26 cellular contexts compared by ENCODE assay signal in the genomic region with DNA sequence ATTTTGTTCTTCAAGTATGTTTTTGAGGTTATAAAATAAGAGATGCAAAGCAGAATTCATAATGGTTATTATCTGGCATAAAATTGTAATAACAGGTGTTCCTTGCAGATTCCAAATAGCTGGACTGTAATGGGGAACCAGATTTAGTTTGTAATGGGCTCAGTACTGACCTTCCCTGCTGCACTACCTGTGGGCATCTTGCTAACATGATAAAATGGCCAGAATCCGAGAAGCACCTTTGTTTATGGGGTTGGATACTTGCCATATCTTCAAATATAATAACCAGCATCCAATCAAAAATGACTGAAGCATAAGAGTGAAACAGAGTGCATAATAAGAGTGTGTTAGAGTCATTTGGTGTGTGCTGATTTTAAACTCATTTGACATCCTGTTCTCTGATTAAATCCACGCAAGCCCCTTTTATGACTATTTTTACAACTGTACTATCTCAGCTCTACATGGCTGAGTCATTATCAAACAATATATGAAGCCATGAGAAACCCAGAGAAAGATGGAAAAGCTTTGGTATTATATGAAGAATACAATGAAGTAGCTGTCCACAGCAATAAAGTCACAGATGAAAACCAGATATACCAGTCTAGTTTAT.
"Had no signal": no experiment of that assay in that cellular context is flagged by ENCODE, and none has a peak within 500 bp of the region (broad histone marks: within the 10 kb centered on the region; RNA-seq: fewer than 3 reads in every experiment).

No MANE protein-coding gene starts in this region.

- H3K4me3 ChIP-seq: left ventricle myocardium inferior, lung, pancreas, prostate gland, skin epidermis, suprapubic skin, thoracic aorta, tibial artery, uterus had no signal

- H3K36me3 ChIP-seq: left ventricle myocardium inferior, pancreas, prostate gland, suprapubic skin, thoracic aorta, tibial artery, uterus had no signal

- H3K27ac ChIP-seq: left ventricle myocardium inferior, pancreas, prostate gland, skin epidermis, suprapubic skin, thoracic aorta, tibial artery, uterus had no signal

- DNase-seq: hypothalamus; immature natural killer cell; kidney; left ventricle myocardium inferior; mesendoderm; naive thymus-derived CD4-positive, alpha-beta T cell; pancreas; posterior cingulate gyrus; retina; right cardiac atrium; stimulated activated CD4-positive, alpha-beta T cell treated with anti-CD3 and anti-CD28 coated beads, Interleukin-12 subunit alpha, Interleukin-12 subunit beta, amount 100 ng/mL, for 4 hours; stimulated activated CD4-positive, alpha-beta T cell treated with anti-CD3 and anti-CD28 coated beads, Interleukin-15, amount 100 ng/mL, for 24 hours; stimulated activated CD4-positive, alpha-beta T cell treated with anti-CD3 and anti-CD28 coated beads, Interleukin-2, amount 100 ng/mL, for 24 hours; stimulated activated CD4-positive, alpha-beta T cell treated with anti-CD3 and anti-CD28 coated beads, Interleukin-4, amount 100 ng/mL, for 1 hour; stimulated activated naive CD4-positive, alpha-beta T cell; tibial artery; trophoblast cell; uterus had no signal

- ATAC-seq: naive thymus-derived CD4-positive, alpha-beta T cell; natural killer cell treated with Interleukin-12 subunit alpha and Interleukin-12 subunit beta and Interleukin-15 and Interleukin-18, amount 100 ng/mL, for 72 hours; pancreas; right cardiac atrium; sciatic nerve; stimulated activated effector memory CD8-positive, alpha-beta T cell treated with anti-CD3 and anti-CD28 coated beads, Interleukin-12 subunit alpha, Interleukin-12 subunit beta, amount 100 ng/mL, for 72 hours had no signal

- H3K9me3 ChIP-seq: left ventricle myocardium inferior, pancreas, prostate gland, suprapubic skin, thoracic aorta, tibial artery, uterus had no signal

- H3K4me1 ChIP-seq: left ventricle myocardium inferior, pancreas, prostate gland, suprapubic skin, uterus had no signal

- H3K27me3 ChIP-seq: pancreas, suprapubic skin, tibial artery, uterus had no signal
